In genomic region chr10:72612203-72612826, GRCh38 we compare ENCODE assay signal across 9 cellular contexts. TPM values are rescaled to one million over a fixed set of nuclear protein-coding genes. Genes with fewer than 3 reads are reported as not detected.
DNase-seq lines count a peak whose midpoint lies in the region; ATAC-seq and FAIRE-seq lines count a peak whose summit lies in the region.
"Had no signal": no experiment of that assay in that cellular context is flagged by ENCODE, and none has a peak within 500 bp of the region (broad histone marks: within the 10 kb centered on the region; RNA-seq: fewer than 3 reads in every experiment).

No MANE protein-coding gene starts in this region.

- intact Hi-C loops in Right ventricle myocardium superior (cut with DNase I) (no loop called here), left cardiac atrium (cut with DNase I) (no loop called here), left ventricle myocardium superior (cut with micrococcal nuclease) (no loop called here)

- DNase-seq in Right ventricle myocardium superior (no peak), left cardiac atrium (no peak), RCC 7860 (ENCODE audit: low spot score) (peak; percentile 22), left ventricle myocardium superior (no peak), GM03348 (ENCODE audit: low spot score) (no peak), germinal center (ENCODE audit: low spot score) (no peak)
- DNase-seq in stimulated activated CD4-positive, alpha-beta T cell treated with anti-CD3 and anti-CD28 coated beads, Interleukin-1b, Interleukin-23, amount 100 ng/mL, for 48 hours: no peak
- DNase-seq: ACHN had no signal

- peak; percentile 20 for FAIRE-seq in RCC 7860 (lab: Jason Lieb, UNC)

- ATAC-seq in Right ventricle myocardium superior (ENCODE audit: poor library complexity) (peak; percentile 45), left cardiac atrium (no peak), left ventricle myocardium superior (peak; percentile 46), HG03196 (IDR thresholded peaks at IDR 0.05; ENCODE audit: unreplicated experiment) (no peak)

RNA-seq across cellular contexts. Expression of gene MICU1, which starts 13.6 kb away (rescaled TPM):
- total RNA-seq in Right ventricle myocardium superior: 41.0 TPM
- total RNA-seq in left cardiac atrium: 10 to 100 TPM; 41.0 to 44.8 TPM
- total RNA-seq in left ventricle myocardium superior: 37.6 TPM

Comparison
In these comparisons a context has a peak if more than half of its experiments do, and no peak if none do; other contexts are left out.
1. ATAC-seq: peak in Right ventricle myocardium superior (single experiment) and left ventricle myocardium superior (single experiment); none in left cardiac atrium (0 of 2) and HG03196 (single experiment).